Comparison of ENCODE assay signal across 14 cellular contexts in the genomic region with DNA sequence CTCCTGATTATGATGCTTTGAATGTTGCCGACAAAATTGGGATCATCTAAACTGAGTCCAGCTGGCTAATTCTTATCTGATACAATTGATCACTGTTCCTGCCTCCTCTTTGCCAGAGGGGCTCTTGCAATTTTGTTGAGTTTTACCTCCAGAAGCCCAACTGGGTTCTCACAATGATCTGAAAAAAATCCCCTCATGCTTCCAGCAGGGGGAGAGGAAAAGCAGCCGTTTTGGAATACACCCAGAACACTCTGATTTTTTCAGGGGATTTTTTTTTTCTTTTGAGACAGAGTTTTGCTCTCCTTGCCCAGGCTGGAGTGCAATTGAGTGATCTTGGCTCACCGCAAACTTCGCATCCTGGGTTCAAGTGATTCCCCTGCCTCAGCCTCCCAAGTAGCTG. TPM values are rescaled to one million over a fixed set of nuclear protein-coding genes. Genes with fewer than 3 reads are reported as not detected.
DNase-seq lines count a peak whose midpoint lies in the region; FAIRE-seq and TF ChIP-seq lines count a peak whose summit lies in the region.
"Had no signal": no experiment of that assay in that cellular context is flagged by ENCODE, and none has a peak within 500 bp of the region (broad histone marks: within the 10 kb centered on the region; RNA-seq: fewer than 3 reads in every experiment).

No MANE protein-coding gene starts in this region.

- H2AFZ ChIP-seq in H1 (ENCODE audit: low read length) = no peak overlapping the region

- H3K79me2 ChIP-seq in H1 (ENCODE audit: control insufficient read depth in 1 of 2, insufficient read depth in 2 of 2, low read length in 2 of 2) = no peaks in the 10 kb centered on the region

- H3K27me3 Mint-ChIP-seq in osteocyte (ENCODE audit: unreplicated experiment) = peaks cover 7% of the 10 kb centered on the region

- no peak overlapping the region for H3K56ac ChIP-seq in H1 (replicated peaks; ENCODE audit: insufficient read length, low read depth, low read length)

- H3K27ac ChIP-seq in H1 (ENCODE audit: low read depth, low read length) (no peak overlapping the region), tibial artery (no peak overlapping the region)
- H3K27ac ChIP-seq: right atrium auricular region, SJCRH30, WERI-Rb-1 had no signal

- no peak overlapping the region for H2BK15ac ChIP-seq in H1 (ENCODE audit: low read length)

- no peaks in the 10 kb centered on the region for H3K23me2 ChIP-seq in H1 (ENCODE audit: low read depth, low read length)

- CTCF ChIA-PET in H1 (lab: Charles Lee; ENCODE audit: partially characterized antibody) = interaction anchor here (0.7 to 3.4 kb wide), 7 partner anchors 10 to 841 kb away, joined by 3 to 14 read pairs (median 3); no protein-coding TSS in a partner anchor

- no peaks in the 10 kb centered on the region for H3K9me3 ChIP-seq in H1 (ENCODE audit: insufficient read depth in 2 of 2, low read depth in 1 of 2, low read length in 1 of 2)
- no peaks in the 10 kb centered on the region for H3K9me3 ChIP-seq in tibial artery
- H3K9me3 ChIP-seq: right atrium auricular region, SJCRH30 had no signal

- H3K4me1 Mint-ChIP-seq in osteocyte (ENCODE audit: unreplicated experiment) = no peaks in the 10 kb centered on the region

- no peak overlapping the region for H3K27ac Mint-ChIP-seq in osteocyte (ENCODE audit: unreplicated experiment)

- no peak overlapping the region for H3K18ac ChIP-seq in H1 (ENCODE audit: extremely low read depth, low read length)

- WGBS in H1 (ENCODE audit: extremely low coverage in 1 of 2, insufficient coverage in 1 of 2, insufficient read length in 1 of 2, insufficient replicate concordance in 2 of 2, low coverage in 1 of 2, low lambda C conversion rate in 2 of 2, missing lambda C conversion rate in 1 of 2), 2 experiments = 76% methylated on average over 4 of the region's 4 CpGs; no CpG with 5 or more reads in 1 of the 2 experiments

- H4K91ac ChIP-seq in H1 (replicated peaks; ENCODE audit: insufficient read length, low read length) = no peak overlapping the region

- H3K9me3 Mint-ChIP-seq in osteocyte (ENCODE audit: unreplicated experiment) = no peaks in the 10 kb centered on the region

- intact Hi-C loops in tibial artery (cut with DNase I; ENCODE audit: low total_unique reads) = no loop called here

- peaks cover 2% of the 10 kb centered on the region for H3K36me3 Mint-ChIP-seq in osteocyte (ENCODE audit: unreplicated experiment)

- no peak overlapping the region for H3K4me3 ChIP-seq in H1 (ENCODE audit: extremely low read depth in 1 of 4, insufficient read depth in 2 of 4, low read depth in 3 of 4, low read length in 4 of 4)
- no peak overlapping the region for H3K4me3 ChIP-seq in tibial artery
- H3K4me3 ChIP-seq: right atrium auricular region, SJCRH30 had no signal

- no peak overlapping the region for H2BK12ac ChIP-seq in H1 (ENCODE audit: low read depth, low read length)

- no peak overlapping the region for H2BK20ac ChIP-seq in H1 (ENCODE audit: low read length)

- no peaks in the 10 kb centered on the region for H3K79me1 ChIP-seq in H1 (ENCODE audit: low read depth, low read length)

- peak overlapping the region; percentile 20; the same call in 1 of the 2 replicates for H2AK5ac ChIP-seq in H1 (ENCODE audit: low read depth, low read length)

- H4K8ac ChIP-seq in H1 (ENCODE audit: extremely low read depth, insufficient read depth, low read length) = no peak overlapping the region

- no peak for TF ChIP-seq EP300 in H1 (IDR thresholded peaks at IDR 0.05; ENCODE audit: borderline replicate concordance in 1 of 2, low read depth in 2 of 2, low read length in 2 of 2)

- no peak overlapping the region for H3K14ac ChIP-seq in H1 (ENCODE audit: insufficient read length)

- no peaks in the 10 kb centered on the region for H4K20me1 ChIP-seq in H1 (replicated peaks in 1 of 2; ENCODE audit: control insufficient read depth in 1 of 2, insufficient read depth in 2 of 2, low read length in 2 of 2)

- H3K9ac ChIP-seq in H1 (replicated peaks in 1 of 4; ENCODE audit: extremely low read depth in 1 of 4, low read depth in 3 of 4, low read length in 3 of 4) = no peak overlapping the region

- no peak overlapping the region for H3K23ac ChIP-seq in H1 (ENCODE audit: insufficient read length)

- FAIRE-seq in H1 (lab: Jason Lieb, UNC) = no peak
- FAIRE-seq: endometrium had no signal

- H3K4ac ChIP-seq in H1 (replicated peaks; ENCODE audit: insufficient read length, low read depth, low read length) = peak overlapping the region; percentile 33

- no peak overlapping the region for H2BK5ac ChIP-seq in H1 (ENCODE audit: low read depth, low read length)

- no peak for TF ChIP-seq POLR2A in H1 (IDR thresholded peaks at IDR 0.05; ENCODE audit: control extremely low read depth in 1 of 2, low read depth in 2 of 2, low read length in 2 of 2)

- no peak overlapping the region for H3K4me2 ChIP-seq in H1 (ENCODE audit: insufficient read depth in 1 of 2, low read depth in 2 of 2, low read length in 2 of 2)

- TF ChIP-seq CTCF in H1 (IDR thresholded peaks at IDR 0.05; ENCODE audit: control extremely low read depth in 1 of 3, insufficient read depth in 1 of 3, low read depth in 1 of 3, low read length in 3 of 3) = peak in 2 of 3 experiments; percentile 41 to 47; a peak in 2 of 4 replicates
- peak; percentile 48 for TF ChIP-seq CTCF in osteocyte (IDR thresholded peaks at IDR 0.05)
- TF ChIP-seq CTCF in tibial artery (IDR thresholded peaks at IDR 0.05) = no peak

- H2BK120ac ChIP-seq in H1 (replicated peaks; ENCODE audit: low read depth, low read length) = no peak overlapping the region

- H3K27me3 ChIP-seq in H1 (replicated peaks in 1 of 4; ENCODE audit: control insufficient read depth in 3 of 4, extremely low read depth in 1 of 4, insufficient read depth in 3 of 4, low read length in 3 of 4) (no peaks in the 10 kb centered on the region), tibial artery (no peaks in the 10 kb centered on the region)
- H3K27me3 ChIP-seq: right atrium auricular region had no signal

- H3K36me3 ChIP-seq in H1 (ENCODE audit: control insufficient read depth in 2 of 4, insufficient read depth in 4 of 4, low read length in 3 of 4) (no peaks in the 10 kb centered on the region), tibial artery (no peaks in the 10 kb centered on the region)
- H3K36me3 ChIP-seq: right atrium auricular region, SJCRH30, WERI-Rb-1 had no signal

- H4K5ac ChIP-seq in H1 (ENCODE audit: insufficient read length, low read depth, low read length) = no peak overlapping the region

- POLR2A ChIA-PET in H1 (lab: Charles Lee; ENCODE audit: partially characterized antibody) = interaction anchor here (1.7 kb wide), 1 partner anchor 11 kb away, joined by 4 read pairs; no protein-coding TSS in a partner anchor

- H3K4me3 Mint-ChIP-seq in osteocyte (ENCODE audit: unreplicated experiment) = no peak overlapping the region

- DNase-seq in ELR (ENCODE audit: low read depth) (peak; percentile 43), NAMALWA (ENCODE audit: low spot score) (peak; percentile 58), H1 (ENCODE audit: low read depth in 1 of 2, low spot score in 2 of 2) (no peak), osteocyte (ENCODE audit: extremely low spot score, unreplicated experiment) (no peak), OCI-M2 (lab: John Stamatoyannopoulos, UW; ENCODE audit: unreplicated experiment) (no peak), tibial artery (no peak), activated gamma-delta T cell (lab: John Stamatoyannopoulos, UW) (no peak)
- DNase-seq: amniotic stem cell, NCI-H526 treated with DMSO at 0.1 percent for 48 hours, SJCRH30, substantia nigra, WERI-Rb-1 had no signal

- H3K4me1 ChIP-seq in H1 (replicated peaks in 1 of 4; ENCODE audit: control insufficient read depth in 3 of 4, insufficient read depth in 4 of 4, low read length in 3 of 4) (no peaks in the 10 kb centered on the region), tibial artery (no peaks in the 10 kb centered on the region)
- H3K4me1 ChIP-seq: right atrium auricular region had no signal

- peak; percentile 14 to 44; a peak in 3 of 4 replicates for TF ChIP-seq RAD21 in H1 (IDR thresholded peaks at IDR 0.05 in 1 of 2, conservative IDR thresholded peaks at IDR 0.05 in 1 of 2; ENCODE audit: low read depth in 2 of 2, low read length in 2 of 2)

TF ChIP-seq in H1, 55 proteins besides CTCF, POLR2A, EP300 and RAD21 (continues in another document):
- TF ChIP-seq TEAD4 (IDR thresholded peaks at IDR 0.05; ENCODE audit: low read depth, low read length) = no peak
- no peak for TF ChIP-seq POU5F1 (IDR thresholded peaks at IDR 0.05; ENCODE audit: low read depth, low read length)
- no peak for TF ChIP-seq YY1 (IDR thresholded peaks at IDR 0.05; ENCODE audit: low read depth, low read length)
- TF ChIP-seq NRF1 (IDR thresholded peaks at IDR 0.05; ENCODE audit: low read depth, low read length) = no peak

RNA-seq across cellular contexts. Expression of gene RERE, which starts 13.9 kb away (rescaled TPM):
- total RNA-seq in H1 (2021; fragmentation: NEBNext Ultra II Directional; extraction: Animal tissue kit (Norgen Biotek cat#: 25700)) = 126 and 142 TPM in 2 replicates
- polyA plus RNA-seq in H1 (2011; rRNA removed) = 15.3 and 17.5 TPM in 2 replicates
- polyA plus RNA-seq in H1 (2011; cell fraction: cytosol; rRNA removed) = 10.6 TPM
- 92.6 TPM for polyA plus RNA-seq in H1 (2011; cell fraction: nucleus; rRNA removed)
- polyA plus RNA-seq in H1 (2012, experiment 1 of 2) = 63.0 to 85.2 TPM (median 68.9 TPM) in 4 replicates
- 48.9 TPM for polyA plus RNA-seq in H1 (2012, experiment 2 of 2)
- polyA plus RNA-seq in H1 (2013, experiment 1 of 2) = 54.3 TPM
- 52.9 TPM for polyA plus RNA-seq in H1 (2013, experiment 2 of 2)
- polyA minus RNA-seq in H1 (2011; rRNA and poly(A)+ RNA removed) = 140 and 169 TPM in 2 replicates
- 66.2 TPM for polyA minus RNA-seq in H1 (2011; cell fraction: cytosol; rRNA and poly(A)+ RNA removed)
- 188 TPM for polyA minus RNA-seq in H1 (2011; cell fraction: nucleus; rRNA and poly(A)+ RNA removed)
- total RNA-seq in osteocyte = 76.8 and 79.7 TPM in 2 replicates

RNA-seq across cellular contexts. Expression of gene ENO1, which starts 47.2 kb away (rescaled TPM):
- 2,080 and 2,117 TPM in 2 replicates for total RNA-seq in H1 (2021; fragmentation: NEBNext Ultra II Directional; extraction: Animal tissue kit (Norgen Biotek cat#: 25700))
- 1,763 and 2,059 TPM in 2 replicates for polyA plus RNA-seq in H1 (2011; rRNA removed)
- 2,358 TPM for polyA plus RNA-seq in H1 (2011; cell fraction: cytosol; rRNA removed)
- 2,405 TPM for polyA plus RNA-seq in H1 (2011; cell fraction: nucleus; rRNA removed)
- 1,870 to 2,736 TPM (median 2,687 TPM) in 4 replicates for polyA plus RNA-seq in H1 (2012, experiment 1 of 2)
- 3,551 TPM for polyA plus RNA-seq in H1 (2012, experiment 2 of 2)
- 1,002 TPM for polyA plus RNA-seq in H1 (2013, experiment 1 of 2)
- polyA plus RNA-seq in H1 (2013, experiment 2 of 2) = 997 TPM
- polyA minus RNA-seq in H1 (2011; rRNA and poly(A)+ RNA removed) = 2,726 and 2,920 TPM in 2 replicates
- polyA minus RNA-seq in H1 (2011; cell fraction: cytosol; rRNA and poly(A)+ RNA removed) = 1,825 TPM
- 812 TPM for polyA minus RNA-seq in H1 (2011; cell fraction: nucleus; rRNA and poly(A)+ RNA removed)
- 744 and 748 TPM in 2 replicates for total RNA-seq in osteocyte

Comparison
In these comparisons a context has a peak if more than half of its experiments do, and no peak if none do; other contexts are left out.
1. DNase-seq: peak in ELR (single experiment) and NAMALWA (single experiment); none in H1 (0 of 2), osteocyte (single experiment), OCI-M2 (single experiment), tibial artery (0 of 2) and activated gamma-delta T cell (single experiment).
2. CTCF ChIP-seq: peak in H1 (2 of 3) and osteocyte (single experiment); none in tibial artery (0 of 2).